Comparison of ENCODE assay signal across 16 cellular contexts in the genomic region with DNA sequence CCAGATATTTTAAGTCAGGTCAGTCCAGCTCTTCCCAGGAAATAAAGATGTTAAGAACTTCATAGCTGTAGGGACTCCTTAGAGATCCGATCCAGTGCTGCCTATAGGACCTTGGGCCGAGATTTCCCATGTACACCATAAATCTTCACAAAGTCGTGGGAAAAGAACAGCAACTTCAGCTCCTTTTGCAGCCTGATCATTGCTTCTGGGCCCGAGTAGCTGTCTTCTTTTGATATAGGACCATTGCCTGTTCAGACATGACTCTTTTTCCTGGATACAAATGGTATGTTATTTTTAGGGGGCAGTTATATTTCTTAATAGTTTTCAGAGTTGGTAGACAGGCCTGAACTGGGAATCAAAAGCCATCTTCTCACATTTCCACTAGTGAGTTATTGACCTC. TPM values are rescaled to one million over a fixed set of nuclear protein-coding genes. Genes with fewer than 3 reads are reported as not detected.
A peak's percentile ranks its signal among the peaks of the same experiment; 100 is the strongest.
DNase-seq lines count a peak whose midpoint lies in the region; ATAC-seq and TF ChIP-seq lines count a peak whose summit lies in the region.
"Had no signal": no experiment of that assay in that cellular context is flagged by ENCODE, and none has a peak within 500 bp of the region (broad histone marks: within the 10 kb centered on the region; RNA-seq: fewer than 3 reads in every experiment).

No MANE protein-coding gene starts in this region.

- H3K4me3 ChIP-seq in brain microvascular endothelial cell (ENCODE audit: low read depth, low read length) (no peak overlapping the region), lung (no peak overlapping the region), upper lobe of right lung (no peak overlapping the region)
- H3K4me3 ChIP-seq: gastrocnemius medialis, GM23338, sigmoid colon had no signal

- no peaks in the 10 kb centered on the region for H3K36me3 ChIP-seq in brain microvascular endothelial cell (replicated peaks)
- peaks cover 0 to 3% of the 10 kb centered on the region in 2 donors for H3K36me3 ChIP-seq in lung (ENCODE audit: control insufficient read depth in 2 of 2, insufficient read depth in 2 of 2, low read length in 2 of 2)
- H3K36me3 ChIP-seq in upper lobe of right lung = no peaks in the 10 kb centered on the region
- H3K36me3 ChIP-seq: gastrocnemius medialis, sigmoid colon had no signal

- WGBS in lung, 2 donors = 77 to 88% methylated on average over 4 of the region's 4 CpGs

- ATAC-seq in lung (ENCODE audit: insufficient read depth, low FRiP score) (no peak), upper lobe of right lung (no peak), GM18517 (IDR thresholded peaks at IDR 0.05; ENCODE audit: unreplicated experiment) (no peak)
- ATAC-seq: activated CD8-positive, alpha-beta T cell treated with anti-CD3 and anti-CD28 coated beads, Interleukin-2, amount 10 ng/mL, durations not matched to agents 7 days and 5 days; GM23338 had no signal

- peak; percentile 14 for DNase-seq in NCI-H82 (lab: John Stamatoyannopoulos, UW)
- no peak for DNase-seq in NCI-H82 treated with DMSO at 0.1 percent for 48 hours (lab: John Stamatoyannopoulos, UW; ENCODE audit: unreplicated experiment)
- no peak for DNase-seq in brain microvascular endothelial cell
- no peak for DNase-seq in lung (ENCODE audit: low spot score)
- no peak for DNase-seq in upper lobe of right lung
- DNase-seq in NCI-H2029 (lab: John Stamatoyannopoulos, UW) = no peak
- DNase-seq in NCI-H446 (lab: John Stamatoyannopoulos, UW) = no peak
- DNase-seq: activated CD8-positive, alpha-beta T cell treated with anti-CD3 and anti-CD28 coated beads, Interleukin-2, amount 10 ng/mL, durations not matched to agents 7 days and 5 days; activated effector memory CD4-positive, alpha-beta T cell treated with anti-CD3 and anti-CD28 coated beads, Interleukin-2, amount 50 U/mL, for 16 hours; CD4-positive, alpha-beta T cell; DND-41; gastrocnemius medialis; sigmoid colon had no signal

- H3K9me3 ChIP-seq in lung (ENCODE audit: control insufficient read depth in 2 of 2, insufficient read depth in 1 of 2, low read length in 1 of 2) = no peaks in the 10 kb centered on the region
- H3K9me3 ChIP-seq in upper lobe of right lung = no peaks in the 10 kb centered on the region
- H3K9me3 ChIP-seq: gastrocnemius medialis, sigmoid colon had no signal

- H3K27me3 ChIP-seq in brain microvascular endothelial cell (replicated peaks) = no peaks in the 10 kb centered on the region
- no peaks in the 10 kb centered on the region for H3K27me3 ChIP-seq in lung (ENCODE audit: control insufficient read depth, insufficient read depth)
- H3K27me3 ChIP-seq in upper lobe of right lung = no peaks in the 10 kb centered on the region
- H3K27me3 ChIP-seq: gastrocnemius medialis, sigmoid colon had no signal

- intact Hi-C loops in upper lobe of right lung (cut with DNase I) = no loop called here

- no peak for TF ChIP-seq CTCF in brain microvascular endothelial cell (IDR thresholded peaks at IDR 0.05; ENCODE audit: low read depth, low read length, missing control alignments)
- no peak for TF ChIP-seq CTCF in lung (IDR thresholded peaks at IDR 0.05; ENCODE audit: control extremely low read depth, extremely low read depth)
- no peak for TF ChIP-seq CTCF in upper lobe of right lung (IDR thresholded peaks at IDR 0.05)

- H3K27ac ChIP-seq in brain microvascular endothelial cell = peak overlapping the region; percentile 46
- peak overlapping the region; percentile 34 to 50 for H3K27ac ChIP-seq in lung (ENCODE audit: low read depth in 1 of 2, low read length in 1 of 2)
- peak overlapping the region; percentile 61 for H3K27ac ChIP-seq in upper lobe of right lung
- H3K27ac ChIP-seq: 22Rv1 had no signal

- in situ Hi-C loops in brain microvascular endothelial cell (cut with HindIII; ENCODE audit: low pct_ligation_motif_present, low sequenced_read_pairs) = no loop called here

- H3K4me1 ChIP-seq in lung (ENCODE audit: control insufficient read depth in 2 of 2, insufficient read depth in 2 of 2, low read length in 2 of 2) (peaks cover 6 to 31% of the 10 kb centered on the region in 2 donors), upper lobe of right lung (peaks cover 16% of the 10 kb centered on the region)

RNA-seq across cellular contexts. Expression of gene IL1RAP, which starts 20.5 kb away (rescaled TPM):
- total RNA-seq in lung (10 to 100 TPM; 28.6 to 34.2 TPM), upper lobe of right lung (34.6 TPM)
- 10 to 100 TPM in 1 of 2 donors, 1 to 10 TPM in 1; 3.2 to 24.9 TPM for polyA plus RNA-seq in lung
